Comparison of ENCODE assay signal across 22 cellular contexts in genomic region chr4:94442251-94442650, GRCh38. TPM values are rescaled to one million over a fixed set of nuclear protein-coding genes. Genes with fewer than 3 reads are reported as not detected.
DNase-seq lines count a peak whose midpoint lies in the region; ATAC-seq, FAIRE-seq and TF ChIP-seq lines count a peak whose summit lies in the region.
"Had no signal": no experiment of that assay in that cellular context is flagged by ENCODE, and none has a peak within 500 bp of the region (broad histone marks: within the 10 kb centered on the region; RNA-seq: fewer than 3 reads in every experiment).

No MANE protein-coding gene starts in this region.

- H3K9me3 ChIP-seq in mammary epithelial cell (replicated peaks; ENCODE audit: insufficient read depth, low read length) (no peaks in the 10 kb centered on the region), H1 (ENCODE audit: insufficient read depth in 2 of 2, low read depth in 1 of 2, low read length in 1 of 2) (no peaks in the 10 kb centered on the region), right cardiac atrium (ENCODE audit: control insufficient read depth, low read length) (no peaks in the 10 kb centered on the region), tibial artery (no peaks in the 10 kb centered on the region)

- no peaks in the 10 kb centered on the region for H3K79me1 ChIP-seq in H1 (ENCODE audit: low read depth, low read length)

- no peak overlapping the region for H2AK5ac ChIP-seq in H1 (ENCODE audit: low read depth, low read length)

- H3K27me3 Mint-ChIP-seq in MCF 10A (ENCODE audit: insufficient read depth, unreplicated experiment), result no peaks in the 10 kb centered on the region
- peaks cover 19% of the 10 kb centered on the region for H3K27me3 Mint-ChIP-seq in activated CD4-positive, alpha-beta T cell treated with anti-CD3 and anti-CD28 coated beads, Interleukin-2, amount 10 ng/mL, durations not matched to agents 24 days and 14 days

- H4K8ac ChIP-seq in H1 (ENCODE audit: extremely low read depth, insufficient read depth, low read length), result no peak overlapping the region

- TF ChIP-seq CTCF in mammary epithelial cell (conservative IDR thresholded peaks at IDR 0.05 in 1 of 2, IDR thresholded peaks at IDR 0.05 in 1 of 2; ENCODE audit: extremely low read depth in 1 of 2, insufficient read depth in 1 of 2, low read depth in 1 of 2, low read length in 2 of 2) (no peak), MCF 10A (IDR thresholded peaks at IDR 0.05; ENCODE audit: unreplicated experiment) (no peak), H1 (IDR thresholded peaks at IDR 0.05; ENCODE audit: control extremely low read depth in 1 of 3, insufficient read depth in 1 of 3, low read depth in 1 of 3, low read length in 3 of 3) (no peak), tibial artery (IDR thresholded peaks at IDR 0.05) (peak in 1 of 2 experiments; percentile 31)

- no peak for TF ChIP-seq RAD21 in H1 (IDR thresholded peaks at IDR 0.05 in 1 of 2, conservative IDR thresholded peaks at IDR 0.05 in 1 of 2; ENCODE audit: low read depth in 2 of 2, low read length in 2 of 2)

- no peak overlapping the region for H3K56ac ChIP-seq in H1 (replicated peaks; ENCODE audit: insufficient read length, low read depth, low read length)

- no peak overlapping the region for H3K18ac ChIP-seq in H1 (ENCODE audit: extremely low read depth, low read length)

- H3K36me3 Mint-ChIP-seq in MCF 10A (ENCODE audit: insufficient read depth, unreplicated experiment), result no peaks in the 10 kb centered on the region
- H3K36me3 Mint-ChIP-seq in activated CD4-positive, alpha-beta T cell treated with anti-CD3 and anti-CD28 coated beads, Interleukin-2, amount 10 ng/mL, durations not matched to agents 24 days and 14 days (ENCODE audit: low read depth), result no peaks in the 10 kb centered on the region
- H3K36me3 Mint-ChIP-seq: activated naive CD8-positive, alpha-beta T cell; CD8-positive, alpha-beta T cell; immature natural killer cell; WTC11 had no signal

- no TSS peak for BruUV-seq in mammary epithelial cell (replicated peaks; lab: Mats Ljungman, UMichigan)
- BruUV-seq in MCF 10A (replicated peaks; lab: Mats Ljungman, UMichigan), result no TSS peak

- H2BK120ac ChIP-seq in H1 (replicated peaks; ENCODE audit: low read depth, low read length), result no peak overlapping the region

- TF ChIP-seq POLR2A in H1 (IDR thresholded peaks at IDR 0.05; ENCODE audit: control extremely low read depth in 1 of 2, low read depth in 2 of 2, low read length in 2 of 2), result no peak

- no peak overlapping the region for H3K4me3 ChIP-seq in mammary epithelial cell (replicated peaks in 1 of 3; ENCODE audit: insufficient read depth in 1 of 3, low read depth in 2 of 3, low read length in 3 of 3)
- H3K4me3 ChIP-seq in H1 (ENCODE audit: extremely low read depth in 1 of 4, insufficient read depth in 2 of 4, low read depth in 3 of 4, low read length in 4 of 4), result no peak overlapping the region
- no peak overlapping the region for H3K4me3 ChIP-seq in right cardiac atrium (ENCODE audit: low read length)
- no peak overlapping the region for H3K4me3 ChIP-seq in tibial artery

- no peak overlapping the region for H3K4ac ChIP-seq in H1 (replicated peaks; ENCODE audit: insufficient read length, low read depth, low read length)

- H2BK12ac ChIP-seq in H1 (ENCODE audit: low read depth, low read length), result no peak overlapping the region

- H4K20me1 ChIP-seq in mammary epithelial cell (ENCODE audit: insufficient read depth, low read length), result no peaks in the 10 kb centered on the region
- H4K20me1 ChIP-seq in H1 (replicated peaks in 1 of 2; ENCODE audit: control insufficient read depth in 1 of 2, insufficient read depth in 2 of 2, low read length in 2 of 2), result no peaks in the 10 kb centered on the region

- H3K4me2 ChIP-seq in mammary epithelial cell (ENCODE audit: insufficient read depth, low read depth, low read length) (no peak overlapping the region), H1 (ENCODE audit: insufficient read depth in 1 of 2, low read depth in 2 of 2, low read length in 2 of 2) (no peak overlapping the region)

- DNase-seq in mammary epithelial cell (no peak), MCF 10A (ENCODE audit: unreplicated experiment) (no peak), H1 (ENCODE audit: low read depth in 1 of 2, low spot score in 2 of 2) (no peak), right cardiac atrium (no peak), tibial artery (no peak)
- DNase-seq in activated CD4-positive, alpha-beta T cell treated with anti-CD3 and anti-CD28 coated beads, Interleukin-2, amount 10 ng/mL, durations not matched to agents 24 days and 14 days, result no peak
- DNase-seq: activated CD8-positive, alpha-beta memory T cell treated with anti-CD3 and anti-CD28 coated beads, Interleukin-2, amount 50 U/mL, for 4 hours; CD8-positive, alpha-beta T cell; DMS79; H7; hippocampal formation; immature natural killer cell; Kasumi-1; NCI-H187 treated with DMSO at 0.1 percent for 48 hours; NCI-H2227 treated with DMSO at 0.1 percent for 48 hours; SHP77; stimulated activated CD4-positive, alpha-beta T cell treated with anti-CD3 and anti-CD28 coated beads, Interleukin-1b, Interleukin-23, amount 100 ng/mL, for 48 hours had no signal

- peaks cover 12% of the 10 kb centered on the region for H3K4me1 ChIP-seq in mammary epithelial cell (ENCODE audit: insufficient read depth, low read length)
- H3K4me1 ChIP-seq in H1 (replicated peaks in 1 of 4; ENCODE audit: control insufficient read depth in 3 of 4, insufficient read depth in 4 of 4, low read length in 3 of 4), result no peaks in the 10 kb centered on the region
- no peaks in the 10 kb centered on the region for H3K4me1 ChIP-seq in right cardiac atrium (ENCODE audit: control insufficient read depth, insufficient read depth, low read length)
- peaks cover 0 to 61% (median 4%) of the 10 kb centered on the region in 4 donors for H3K4me1 ChIP-seq in tibial artery

- WGBS in mammary epithelial cell (ENCODE audit: low coverage, missing lambda C conversion rate), result 89% methylated on average over 1 of the region's 1 CpG
- 96% methylated on average over 1 of the region's 1 CpG; no CpG with 5 or more reads in 1 of the 2 experiments for WGBS in H1 (ENCODE audit: extremely low coverage in 1 of 2, insufficient coverage in 1 of 2, insufficient read length in 1 of 2, insufficient replicate concordance in 2 of 2, low coverage in 1 of 2, low lambda C conversion rate in 2 of 2, missing lambda C conversion rate in 1 of 2), 2 experiments
- WGBS in right cardiac atrium, result 68% methylated on average over 1 of the region's 1 CpG

- H3K36me3 ChIP-seq in mammary epithelial cell (ENCODE audit: insufficient read depth, low read length) (no peaks in the 10 kb centered on the region), H1 (ENCODE audit: control insufficient read depth in 2 of 4, insufficient read depth in 4 of 4, low read length in 3 of 4) (no peaks in the 10 kb centered on the region), tibial artery (no peaks in the 10 kb centered on the region)

- CTCF ChIA-PET in mammary epithelial cell (lab: Charles Lee; ENCODE audit: low non-redundant PET), result no interaction called here
- CTCF ChIA-PET in MCF 10A (lab: Yijun Ruan, JAX), result interaction anchor here (0.9 kb wide), 1 partner anchor 26 kb away, joined by 3 read pairs; no protein-coding TSS in a partner anchor
- CTCF ChIA-PET in H1 (lab: Charles Lee; ENCODE audit: partially characterized antibody), result interaction anchor here (1.5 kb wide), 1 partner anchor 28 kb away, joined by 3 read pairs; no protein-coding TSS in a partner anchor

- no peak overlapping the region for H3K27ac Mint-ChIP-seq in MCF 10A (ENCODE audit: low read depth, unreplicated experiment)
- H3K27ac Mint-ChIP-seq in activated CD4-positive, alpha-beta T cell treated with anti-CD3 and anti-CD28 coated beads, Interleukin-2, amount 10 ng/mL, durations not matched to agents 24 days and 14 days, result no peak overlapping the region
- H3K27ac Mint-ChIP-seq: activated naive CD8-positive, alpha-beta T cell; activated T-helper 17 cell treated with anti-CD3 and anti-CD28 coated beads, Interleukin-2, amount 50 U/mL, for 72 hours; CD8-positive, alpha-beta T cell; immature natural killer cell; WTC11 had no signal

- ATAC-seq in right cardiac atrium (peak; percentile 87), HG02642 (IDR thresholded peaks at IDR 0.05; ENCODE audit: poor library complexity, unreplicated experiment) (no peak), GM18511 (IDR thresholded peaks at IDR 0.05; ENCODE audit: unreplicated experiment) (no peak)
- ATAC-seq: activated T-helper 17 cell treated with anti-CD3 and anti-CD28 coated beads, Interleukin-2, amount 50 U/mL, for 72 hours; CD8-positive, alpha-beta T cell; WTC11 had no signal

- POLR2A ChIA-PET in MCF 10A (lab: Yijun Ruan, JAX), result interaction anchor here (3.0 to 3.5 kb wide), 2 partner anchors 10 to 13 kb away, joined by 9 to 23 read pairs; partner anchors contain the start of gene PDLIM5
- POLR2A ChIA-PET in H1 (lab: Charles Lee; ENCODE audit: partially characterized antibody), result interaction anchor here (0.6 to 1.7 kb wide), 2 partner anchors 10 kb away, joined by 3 to 6 read pairs; partner anchors contain the start of gene PDLIM5

- no peak overlapping the region for H2BK20ac ChIP-seq in H1 (ENCODE audit: low read length)

- H2AFZ ChIP-seq in mammary epithelial cell (ENCODE audit: low read depth, low read length) (peak overlapping the region; percentile 37), H1 (ENCODE audit: low read length) (no peak overlapping the region)

- H3K4me1 Mint-ChIP-seq in MCF 10A (ENCODE audit: insufficient read depth, unreplicated experiment), result peaks cover 14% of the 10 kb centered on the region
- no peaks in the 10 kb centered on the region for H3K4me1 Mint-ChIP-seq in activated CD4-positive, alpha-beta T cell treated with anti-CD3 and anti-CD28 coated beads, Interleukin-2, amount 10 ng/mL, durations not matched to agents 24 days and 14 days
- H3K4me1 Mint-ChIP-seq: activated T-helper 17 cell treated with anti-CD3 and anti-CD28 coated beads, Interleukin-2, amount 50 U/mL, for 72 hours; immature natural killer cell; WTC11 had no signal

- H3K23ac ChIP-seq in H1 (ENCODE audit: insufficient read length), result no peak overlapping the region

- no peak overlapping the region for H2BK5ac ChIP-seq in H1 (ENCODE audit: low read depth, low read length)

- intact Hi-C loops in mammary epithelial cell (cut with micrococcal nuclease) (no loop called here), MCF 10A (cut with micrococcal nuclease) (no loop called here), right cardiac atrium (cut with DNase I) (no loop called here), tibial artery (cut with DNase I; ENCODE audit: low total_unique reads) (no loop called here)
- intact Hi-C loops in activated CD4-positive, alpha-beta T cell treated with anti-CD3 and anti-CD28 coated beads, Interleukin-2, amount 10 ng/mL, durations not matched to agents 24 days and 14 days (cut with micrococcal nuclease), result no loop called here

- H3K9me3 Mint-ChIP-seq in MCF 10A (ENCODE audit: unreplicated experiment), result no peaks in the 10 kb centered on the region
- no peaks in the 10 kb centered on the region for H3K9me3 Mint-ChIP-seq in activated CD4-positive, alpha-beta T cell treated with anti-CD3 and anti-CD28 coated beads, Interleukin-2, amount 10 ng/mL, durations not matched to agents 24 days and 14 days
- H3K9me3 Mint-ChIP-seq: activated T-helper 17 cell treated with anti-CD3 and anti-CD28 coated beads, Interleukin-2, amount 50 U/mL, for 72 hours; CD8-positive, alpha-beta T cell; immature natural killer cell; WTC11 had no signal

- no peak overlapping the region for H4K91ac ChIP-seq in H1 (replicated peaks; ENCODE audit: insufficient read length, low read length)

- H2BK15ac ChIP-seq in H1 (ENCODE audit: low read length), result no peak overlapping the region

- in situ Hi-C loops in mammary epithelial cell (cut with MboI; ENCODE audit: low sequenced_read_pairs in 2 of 2), result no loop called here

- no peaks in the 10 kb centered on the region for H3K27me3 ChIP-seq in mammary epithelial cell (ENCODE audit: insufficient read depth, low read length)
- no peaks in the 10 kb centered on the region for H3K27me3 ChIP-seq in H1 (replicated peaks in 1 of 4; ENCODE audit: control insufficient read depth in 3 of 4, extremely low read depth in 1 of 4, insufficient read depth in 3 of 4, low read length in 3 of 4)
- H3K27me3 ChIP-seq in right cardiac atrium (ENCODE audit: control insufficient read depth, insufficient read depth), result no peaks in the 10 kb centered on the region
- H3K27me3 ChIP-seq in tibial artery, result no peaks in the 10 kb centered on the region

- H3K14ac ChIP-seq in H1 (ENCODE audit: insufficient read length), result no peak overlapping the region

- H4K5ac ChIP-seq in H1 (ENCODE audit: insufficient read length, low read depth, low read length), result no peak overlapping the region

- peak; percentile 32 for FAIRE-seq in H1 (lab: Jason Lieb, UNC)

- dilution Hi-C loops in mammary epithelial cell (cut with HindIII; ENCODE audit: low sequenced_read_pairs), result no loop called here

- no peak overlapping the region for H3K9ac ChIP-seq in mammary epithelial cell (ENCODE audit: insufficient read depth, low read length)
- no peak overlapping the region for H3K9ac ChIP-seq in H1 (replicated peaks in 1 of 4; ENCODE audit: extremely low read depth in 1 of 4, low read depth in 3 of 4, low read length in 3 of 4)

- TF ChIP-seq EP300 in H1 (IDR thresholded peaks at IDR 0.05; ENCODE audit: borderline replicate concordance in 1 of 2, low read depth in 2 of 2, low read length in 2 of 2), result no peak

- H3K27ac ChIP-seq in mammary epithelial cell (ENCODE audit: insufficient read depth, low read depth, low read length) (no peak overlapping the region), H1 (ENCODE audit: low read depth, low read length) (no peak overlapping the region), right cardiac atrium (ENCODE audit: low read length) (no peak overlapping the region), tibial artery (peak overlapping the region; percentile 34 to 64)

- no peak overlapping the region for H3K4me3 Mint-ChIP-seq in MCF 10A (ENCODE audit: unreplicated experiment)
- H3K4me3 Mint-ChIP-seq in activated CD4-positive, alpha-beta T cell treated with anti-CD3 and anti-CD28 coated beads, Interleukin-2, amount 10 ng/mL, durations not matched to agents 24 days and 14 days, result no peak overlapping the region
- H3K4me3 Mint-ChIP-seq: activated naive CD8-positive, alpha-beta T cell; activated T-helper 17 cell treated with anti-CD3 and anti-CD28 coated beads, Interleukin-2, amount 50 U/mL, for 72 hours; CD8-positive, alpha-beta T cell; immature natural killer cell; WTC11 had no signal

- H3K79me2 ChIP-seq in mammary epithelial cell (ENCODE audit: insufficient read depth, low read length), result no peaks in the 10 kb centered on the region
- H3K79me2 ChIP-seq in H1 (ENCODE audit: control insufficient read depth in 1 of 2, insufficient read depth in 2 of 2, low read length in 2 of 2), result no peaks in the 10 kb centered on the region

- H3K23me2 ChIP-seq in H1 (ENCODE audit: low read depth, low read length), result no peaks in the 10 kb centered on the region

RNA-seq across cellular contexts. Expression of gene PDLIM5, which starts 9.5 kb away (rescaled TPM):
- total RNA-seq in mammary epithelial cell, result 100 to 1,000 TPM; 199 to 225 TPM
- polyA plus RNA-seq in mammary epithelial cell, result 160 TPM
- 237 TPM for polyA minus RNA-seq in mammary epithelial cell
- 151 and 158 TPM in 2 replicates for total RNA-seq in MCF 10A (2022)
- 58.9 and 62.1 TPM in 2 replicates for total RNA-seq in H1 (2021; fragmentation: NEBNext Ultra II Directional; extraction: Animal tissue kit (Norgen Biotek cat#: 25700))
- 28.6 and 37.3 TPM in 2 replicates for polyA plus RNA-seq in H1 (2011; rRNA removed)
- 35.2 TPM for polyA plus RNA-seq in H1 (2011; cell fraction: cytosol; rRNA removed)
- 40.5 TPM for polyA plus RNA-seq in H1 (2011; cell fraction: nucleus; rRNA removed)
- polyA plus RNA-seq in H1 (2012, experiment 1 of 2), result 29.1 to 37.0 TPM (median 31.3 TPM) in 4 replicates
- 6.7 TPM for polyA plus RNA-seq in H1 (2012, experiment 2 of 2)
- 27.9 TPM for polyA plus RNA-seq in H1 (2013, experiment 1 of 2)
- polyA plus RNA-seq in H1 (2013, experiment 2 of 2), result 27.3 TPM
- polyA minus RNA-seq in H1 (2011; rRNA and poly(A)+ RNA removed), result 178 and 216 TPM in 2 replicates
- polyA minus RNA-seq in H1 (2011; cell fraction: cytosol; rRNA and poly(A)+ RNA removed), result 35.4 TPM
- polyA minus RNA-seq in H1 (2011; cell fraction: nucleus; rRNA and poly(A)+ RNA removed), result 155 TPM
- 100 to 1,000 TPM; 511 to 778 (median 584) TPM for total RNA-seq in right cardiac atrium
- polyA plus RNA-seq in right cardiac atrium, result 407 TPM
- 16.5 and 17.8 TPM in 2 replicates for total RNA-seq in activated CD4-positive, alpha-beta T cell treated with anti-CD3 and anti-CD28 coated beads, Interleukin-2, amount 10 ng/mL, durations not matched to agents 24 days and 14 days

Comparison
In these comparisons a context has a peak if more than half of its experiments do, and no peak if none do; other contexts are left out.
1. H3K27ac ChIP-seq: peak in tibial artery (2 of 2); none in mammary epithelial cell (single experiment), H1 (single experiment) and right cardiac atrium (single experiment).
2. ATAC-seq: peak in right cardiac atrium (2 of 2); none in HG02642 (single experiment) and GM18511 (single experiment).